8 cellular contexts compared by ENCODE assay signal in genomic region chr2:121754851-121755236, GRCh38. TPM values are rescaled to one million over a fixed set of nuclear protein-coding genes. Genes with fewer than 3 reads are reported as not detected.
DNase-seq lines count a peak whose midpoint lies in the region; ATAC-seq, FAIRE-seq and TF ChIP-seq lines count a peak whose summit lies in the region.

No MANE protein-coding gene starts in this region.

- no peak overlapping the region for H2BK15ac ChIP-seq in H1 (ENCODE audit: low read length)

- no peak overlapping the region for H2BK20ac ChIP-seq in H1 (ENCODE audit: low read length)

- 9% methylated on average over 8 of the region's 8 CpGs; no CpG with 5 or more reads in 1 of the 2 experiments for WGBS in H1 (ENCODE audit: extremely low coverage in 1 of 2, insufficient coverage in 1 of 2, insufficient read length in 1 of 2, insufficient replicate concordance in 2 of 2, low coverage in 1 of 2, low lambda C conversion rate in 2 of 2, missing lambda C conversion rate in 1 of 2), 2 experiments

- H3K9me3 ChIP-seq in H1 (ENCODE audit: insufficient read depth in 2 of 2, low read depth in 1 of 2, low read length in 1 of 2) (no peaks in the 10 kb centered on the region), parathyroid adenoma (ENCODE audit: control insufficient read depth, low read length) (no peaks in the 10 kb centered on the region)

- H3K56ac ChIP-seq in H1 (replicated peaks; ENCODE audit: insufficient read length, low read depth, low read length): no peak overlapping the region

- no peak overlapping the region for H2BK5ac ChIP-seq in H1 (ENCODE audit: low read depth, low read length)

- H3K27me3 ChIP-seq in H1 (replicated peaks in 1 of 4; ENCODE audit: control insufficient read depth in 3 of 4, extremely low read depth in 1 of 4, insufficient read depth in 3 of 4, low read length in 3 of 4) (no peaks in the 10 kb centered on the region), parathyroid adenoma (ENCODE audit: control insufficient read depth, insufficient read depth, low read length) (no peaks in the 10 kb centered on the region)

- H4K91ac ChIP-seq in H1 (replicated peaks; ENCODE audit: insufficient read length, low read length): no peak overlapping the region

- CTCF ChIA-PET in H1 (lab: Charles Lee; ENCODE audit: partially characterized antibody): no interaction called here

- TF ChIP-seq POLR2A in NB4 (IDR thresholded peaks at IDR 0.05; ENCODE audit: extremely low read depth, insufficient read length) (no peak), H1 (IDR thresholded peaks at IDR 0.05; ENCODE audit: control extremely low read depth in 1 of 2, low read depth in 2 of 2, low read length in 2 of 2) (no peak)

- H3K79me2 ChIP-seq in H1 (ENCODE audit: control insufficient read depth in 1 of 2, insufficient read depth in 2 of 2, low read length in 2 of 2) (peaks cover 7 to 44% of the 10 kb centered on the region in 2 experiments), parathyroid adenoma (peaks cover 11% of the 10 kb centered on the region)

- no peak overlapping the region for H3K23ac ChIP-seq in H1 (ENCODE audit: insufficient read length)

- H3K14ac ChIP-seq in H1 (ENCODE audit: insufficient read length): no peak overlapping the region

- no peak overlapping the region for H3K27ac ChIP-seq in H1 (ENCODE audit: low read depth, low read length)
- no peak overlapping the region for H3K27ac ChIP-seq in parathyroid adenoma

- ATAC-seq in GM19035 (IDR thresholded peaks at IDR 0.05; ENCODE audit: unreplicated experiment) (peak; percentile 1), esophagus mucosa (no peak)

- POLR2A ChIA-PET in H1 (lab: Charles Lee; ENCODE audit: partially characterized antibody): interaction anchor here (0.8 to 3.6 kb wide), 5 partner anchors 12 to 105 kb away, joined by 3 to 16 read pairs (median 4); no protein-coding TSS in a partner anchor

- H3K4me2 ChIP-seq in H1 (ENCODE audit: insufficient read depth in 1 of 2, low read depth in 2 of 2, low read length in 2 of 2) (peak overlapping the region; percentile 73 to 74), parathyroid adenoma (ENCODE audit: low read length) (peak overlapping the region; percentile 88)

- no peak overlapping the region for H4K8ac ChIP-seq in H1 (ENCODE audit: extremely low read depth, insufficient read depth, low read length)

- peaks cover under 1 to 22% (median 5%) of the 10 kb centered on the region in 4 experiments; a peak in 6 of 8 replicates for H3K36me3 ChIP-seq in H1 (ENCODE audit: control insufficient read depth in 2 of 4, insufficient read depth in 4 of 4, low read length in 3 of 4)
- no peaks in the 10 kb centered on the region for H3K36me3 ChIP-seq in parathyroid adenoma (ENCODE audit: control insufficient read depth, insufficient read depth, low read length)

- TF ChIP-seq RAD21 in H1 (IDR thresholded peaks at IDR 0.05 in 1 of 2, conservative IDR thresholded peaks at IDR 0.05 in 1 of 2; ENCODE audit: low read depth in 2 of 2, low read length in 2 of 2): no peak

- H4K20me1 ChIP-seq in H1 (replicated peaks in 1 of 2; ENCODE audit: control insufficient read depth in 1 of 2, insufficient read depth in 2 of 2, low read length in 2 of 2): no peaks in the 10 kb centered on the region

- H3K4me3 ChIP-seq in NB4 (ENCODE audit: low read depth, low read length) (peak overlapping the region; percentile 99), H1 (ENCODE audit: extremely low read depth in 1 of 4, insufficient read depth in 2 of 4, low read depth in 3 of 4, low read length in 4 of 4) (peak overlapping the region; percentile 54 to 100 (median 96)), parathyroid adenoma (ENCODE audit: low read depth, low read length) (peak overlapping the region; percentile 68)

- TF ChIP-seq EP300 in H1 (IDR thresholded peaks at IDR 0.05; ENCODE audit: borderline replicate concordance in 1 of 2, low read depth in 2 of 2, low read length in 2 of 2): no peak

- H4K5ac ChIP-seq in H1 (ENCODE audit: insufficient read length, low read depth, low read length): no peak overlapping the region

- H3K4me1 ChIP-seq in H1 (replicated peaks in 1 of 4; ENCODE audit: control insufficient read depth in 3 of 4, insufficient read depth in 4 of 4, low read length in 3 of 4) (no peaks in the 10 kb centered on the region; a peak in 1 of 7 replicates), parathyroid adenoma (peaks cover 12% of the 10 kb centered on the region)

- DNase-seq in NB4 (ENCODE audit: low read depth) (peak; percentile 42), H1 (ENCODE audit: low read depth in 1 of 2, low spot score in 2 of 2) (no peak), urothelium cell line (ENCODE audit: low spot score) (no peak), ecto neural progenitor cell (ENCODE audit: low spot score) (no peak), hepatic stellate cell (ENCODE audit: low spot score) (no peak)

- H3K79me1 ChIP-seq in H1 (ENCODE audit: low read depth, low read length): no peaks in the 10 kb centered on the region

- no peak overlapping the region for H3K18ac ChIP-seq in H1 (ENCODE audit: extremely low read depth, low read length)

- H2BK12ac ChIP-seq in H1 (ENCODE audit: low read depth, low read length): no peak overlapping the region

- peak overlapping the region; percentile 78 for H3K4ac ChIP-seq in H1 (replicated peaks; ENCODE audit: insufficient read length, low read depth, low read length)

- H2AK5ac ChIP-seq in H1 (ENCODE audit: low read depth, low read length): no peak overlapping the region

- no peak overlapping the region for H2BK120ac ChIP-seq in H1 (replicated peaks; ENCODE audit: low read depth, low read length)

- H3K9ac ChIP-seq in H1 (replicated peaks in 1 of 4; ENCODE audit: extremely low read depth in 1 of 4, low read depth in 3 of 4, low read length in 3 of 4): peak overlapping the region in 3 of 4 experiments; percentile 15 to 63 (median 59); a peak in 5 of 7 replicates
- H3K9ac ChIP-seq in parathyroid adenoma: no peak overlapping the region

- H2AFZ ChIP-seq in H1 (ENCODE audit: low read length) (no peak overlapping the region), parathyroid adenoma (peak overlapping the region; percentile 80)

- TF ChIP-seq CTCF in NB4 (IDR thresholded peaks at IDR 0.05; ENCODE audit: low read depth, low read length): no peak
- TF ChIP-seq CTCF in H1 (IDR thresholded peaks at IDR 0.05; ENCODE audit: control extremely low read depth in 1 of 3, insufficient read depth in 1 of 3, low read depth in 1 of 3, low read length in 3 of 3): no peak
- TF ChIP-seq CTCF in parathyroid adenoma (IDR thresholded peaks at IDR 0.05): no peak

- peaks cover 9% of the 10 kb centered on the region for H3K23me2 ChIP-seq in H1 (ENCODE audit: low read depth, low read length)

- FAIRE-seq in H1 (lab: Jason Lieb, UNC) (no peak), urothelium cell line (lab: Jason Lieb, UNC) (no peak)

TF ChIP-seq in H1, 55 proteins besides CTCF, POLR2A, EP300 and RAD21 (continues in another document):
- TF ChIP-seq, protein P1, sequence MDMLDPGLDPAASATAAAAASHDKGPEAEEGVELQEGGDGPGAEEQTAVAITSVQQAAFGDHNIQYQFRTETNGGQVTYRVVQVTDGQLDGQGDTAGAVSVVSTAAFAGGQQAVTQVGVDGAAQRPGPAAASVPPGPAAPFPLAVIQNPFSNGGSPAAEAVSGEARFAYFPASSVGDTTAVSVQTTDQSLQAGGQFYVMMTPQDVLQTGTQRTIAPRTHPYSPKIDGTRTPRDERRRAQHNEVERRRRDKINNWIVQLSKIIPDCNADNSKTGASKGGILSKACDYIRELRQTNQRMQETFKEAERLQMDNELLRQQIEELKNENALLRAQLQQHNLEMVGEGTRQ (IDR thresholded peaks at IDR 0.05; ENCODE audit: low read length): no peak
- no peak for TF ChIP-seq GTF2F1 (IDR thresholded peaks at IDR 0.05; ENCODE audit: borderline replicate concordance, low read depth, low read length)
- TF ChIP-seq KDM1A (IDR thresholded peaks at IDR 0.05; ENCODE audit: borderline replicate concordance, low read length): peak; percentile 87
- no peak for TF ChIP-seq CHD2 (IDR thresholded peaks at IDR 0.05; ENCODE audit: low read length)
- no peak for TF ChIP-seq CREB1 (IDR thresholded peaks at IDR 0.05)
- no peak for TF ChIP-seq NANOG (IDR thresholded peaks at IDR 0.05; ENCODE audit: insufficient read depth, low read depth, low read length, poor library complexity, severe bottlenecking)
- no peak for TF ChIP-seq POU5F1 (IDR thresholded peaks at IDR 0.05; ENCODE audit: low read depth, low read length)
- no peak for TF ChIP-seq BCL11A (IDR thresholded peaks at IDR 0.05; ENCODE audit: low read depth in 2 of 2, low read length in 2 of 2)
- no peak; the same call in 1 of the 2 replicates for TF ChIP-seq PHF8 (conservative IDR thresholded peaks at IDR 0.05; ENCODE audit: low read depth, low read length)
- TF ChIP-seq NRF1 (IDR thresholded peaks at IDR 0.05; ENCODE audit: low read depth, low read length): no peak
- no peak for TF ChIP-seq CBX8 (IDR thresholded peaks at IDR 0.05; ENCODE audit: borderline replicate concordance, low read depth, low read length)
- TF ChIP-seq KDM4A (IDR thresholded peaks at IDR 0.05; ENCODE audit: low read depth, low read length, severe bottlenecking): no peak
- peak; percentile 11 to 57; a peak in 2 of 4 replicates for TF ChIP-seq HDAC2 (IDR thresholded peaks at IDR 0.05; ENCODE audit: borderline replicate concordance in 1 of 2, low read depth in 2 of 2, low read length in 2 of 2)

RNA-seq across cellular contexts. Expression of gene TSN, which starts 0.6 kb away (rescaled TPM):
- 96.1 and 96.3 TPM in 2 replicates for total RNA-seq in H1 (2021; fragmentation: NEBNext Ultra II Directional; extraction: Animal tissue kit (Norgen Biotek cat#: 25700))
- polyA plus RNA-seq in H1 (2011; rRNA removed): 30.6 and 44.4 TPM in 2 replicates
- polyA plus RNA-seq in H1 (2011; cell fraction: cytosol; rRNA removed): 41.2 TPM
- 20.6 TPM for polyA plus RNA-seq in H1 (2011; cell fraction: nucleus; rRNA removed)
- polyA plus RNA-seq in H1 (2012, experiment 1 of 2): 45.5 to 71.2 TPM (median 55.4 TPM) in 4 replicates
- 11.8 TPM for polyA plus RNA-seq in H1 (2012, experiment 2 of 2)
- 45.9 TPM for polyA plus RNA-seq in H1 (2013, experiment 1 of 2)
- polyA plus RNA-seq in H1 (2013, experiment 2 of 2): 49.5 TPM
- 50.1 and 67.4 TPM in 2 replicates for polyA minus RNA-seq in H1 (2011; rRNA and poly(A)+ RNA removed)
- polyA minus RNA-seq in H1 (2011; cell fraction: cytosol; rRNA and poly(A)+ RNA removed): 44.2 TPM
- polyA minus RNA-seq in H1 (2011; cell fraction: nucleus; rRNA and poly(A)+ RNA removed): 54.5 TPM
- 38.7 TPM for total RNA-seq in esophagus mucosa

RNA-seq across cellular contexts. Expression of gene NIFK, which starts 18.2 kb away (rescaled TPM):
- 99.3 and 117 TPM in 2 replicates for total RNA-seq in H1 (2021; fragmentation: NEBNext Ultra II Directional; extraction: Animal tissue kit (Norgen Biotek cat#: 25700))
- 12.2 and 24.4 TPM in 2 replicates for polyA plus RNA-seq in H1 (2011; rRNA removed)
- polyA plus RNA-seq in H1 (2011; cell fraction: cytosol; rRNA removed): 28.9 TPM
- polyA plus RNA-seq in H1 (2011; cell fraction: nucleus; rRNA removed): 9.9 TPM
- polyA plus RNA-seq in H1 (2012, experiment 1 of 2): 38.2 to 75.3 TPM (median 47.9 TPM) in 4 replicates
- polyA plus RNA-seq in H1 (2012, experiment 2 of 2): 9.8 TPM
- 178 TPM for polyA plus RNA-seq in H1 (2013, experiment 1 of 2)
- 171 TPM for polyA plus RNA-seq in H1 (2013, experiment 2 of 2)
- polyA minus RNA-seq in H1 (2011; rRNA and poly(A)+ RNA removed): 14.6 and 16.2 TPM in 2 replicates
- polyA minus RNA-seq in H1 (2011; cell fraction: cytosol; rRNA and poly(A)+ RNA removed): 16.1 TPM
- 21.0 TPM for polyA minus RNA-seq in H1 (2011; cell fraction: nucleus; rRNA and poly(A)+ RNA removed)
- total RNA-seq in esophagus mucosa: 54.8 TPM
